8 cellular contexts compared by ENCODE assay signal in genomic region chr4:82462415-82462831, GRCh38. TPM values are rescaled to one million over a fixed set of nuclear protein-coding genes. Genes with fewer than 3 reads are reported as not detected.
DNase-seq lines count a peak whose midpoint lies in the region; ATAC-seq and TF ChIP-seq lines count a peak whose summit lies in the region.

No MANE protein-coding gene starts in this region.

- no peaks in the 10 kb centered on the region for H3K27me3 ChIP-seq in spleen (replicated peaks in 1 of 7)

- intact Hi-C loops in spleen (cut with DNase I; ENCODE audit: low total_unique reads) = loop anchor here (5.0 kb wide), 1 partner anchor 275 kb away; no protein-coding TSS in a partner anchor

- peak; percentile 78 for ATAC-seq in HG02885 (IDR thresholded peaks at IDR 0.05; ENCODE audit: poor library complexity, unreplicated experiment)

- no peaks in the 10 kb centered on the region for H3K9me3 ChIP-seq in spleen

- peaks cover 0 to 14% (median 7%) of the 10 kb centered on the region in 6 donors for H3K4me1 ChIP-seq in spleen

- 8 to 22% (median 11%) methylated on average over 5 to 7 of the region's 7 CpGs for WGBS in spleen, 5 donors

- TF ChIP-seq POLR2A in spleen (IDR thresholded peaks at IDR 0.05) = no peak

- H3K36me3 ChIP-seq in spleen = peaks cover 0 to 47% (median 30%) of the 10 kb centered on the region in 6 donors

- DNase-seq in NCI-H187 (lab: John Stamatoyannopoulos, UW) (peak; percentile 65 to 81), NCI-H187 treated with DMSO at 0.1 percent for 48 hours (lab: John Stamatoyannopoulos, UW) (no peak), NCI-H146 treated with DMSO at 0.1 percent for 48 hours (lab: John Stamatoyannopoulos, UW; ENCODE audit: unreplicated experiment) (peak; percentile 50), T1000 (lab: John Stamatoyannopoulos, UW) (peak; percentile 49), astrocyte of the spinal cord (ENCODE audit: low read depth, low spot score) (peak; percentile 85), iPS DF 4.7 (ENCODE audit: extremely low read depth, low spot score) (peak; percentile 62), spleen (peak; percentile 89)

- in situ Hi-C loops in astrocyte of the spinal cord (cut with HindIII; ENCODE audit: low sequenced_read_pairs) = no loop called here

- TF ChIP-seq CTCF in astrocyte of the spinal cord (IDR thresholded peaks at IDR 0.05; ENCODE audit: low read depth, low read length) = peak; percentile 76
- peak; percentile 27 to 96 (median 92) for TF ChIP-seq CTCF in spleen (IDR thresholded peaks at IDR 0.05 in 8 of 11, conservative IDR thresholded peaks at IDR 0.05 in 3 of 11)

- no peak overlapping the region for H3K27ac ChIP-seq in spleen

- no peak overlapping the region for H3K4me3 ChIP-seq in astrocyte of the spinal cord (ENCODE audit: low read depth, low read length)
- H3K4me3 ChIP-seq in spleen = no peak overlapping the region

RNA-seq across cellular contexts. Expression of gene ENOPH1, which starts 32.0 kb away (rescaled TPM):
- 10 to 100 TPM; 21.6 to 34.4 (median 27.6) TPM for total RNA-seq in spleen
- polyA plus RNA-seq in spleen = 10 to 100 TPM; 28.6 to 35.9 (median 34.9) TPM

RNA-seq across cellular contexts. Expression of gene HNRNPDL, which starts 32.2 kb away (rescaled TPM):
- total RNA-seq in spleen = 100 to 1,000 TPM; 164 to 229 (median 195) TPM
- 100 to 1,000 TPM; 215 to 226 (median 218) TPM for polyA plus RNA-seq in spleen
